ENCODE assay signal across 6 cellular contexts in genomic region chr1:43969416-43969745, GRCh38. TPM values are rescaled to one million over a fixed set of nuclear protein-coding genes. Genes with fewer than 3 reads are reported as not detected.
DNase-seq lines count a peak whose midpoint lies in the region; ATAC-seq and TF ChIP-seq lines count a peak whose summit lies in the region.

No MANE protein-coding gene starts in this region.

- no peaks in the 10 kb centered on the region for H3K9me2 ChIP-seq in SK-N-SH

- no peak for TF ChIP-seq EP300 in SK-N-SH (IDR thresholded peaks at IDR 0.05; ENCODE audit: borderline replicate concordance in 1 of 2, low read depth in 1 of 2, low read length in 1 of 2)

- H3K79me2 ChIP-seq in SK-N-SH (ENCODE audit: insufficient read depth): peaks cover 17% of the 10 kb centered on the region

- peaks cover 0 to 38% of the 10 kb centered on the region in 2 experiments for H3K36me3 ChIP-seq in SK-N-SH (replicated peaks in 1 of 2; ENCODE audit: control insufficient read depth in 1 of 2, insufficient read depth in 2 of 2, low read length in 1 of 2)
- peaks cover 10% of the 10 kb centered on the region for H3K36me3 ChIP-seq in effector memory CD4-positive, alpha-beta T cell (ENCODE audit: control insufficient read depth, insufficient read depth, low read length)

- H4K20me1 ChIP-seq in SK-N-SH (ENCODE audit: insufficient read depth): no peaks in the 10 kb centered on the region

- CTCF ChIA-PET in SK-N-SH (lab: Yijun Ruan, JAX): interaction anchor here (1.0 kb wide), 1 partner anchor 206 kb away, joined by 3 read pairs; no protein-coding TSS in a partner anchor

- no peak overlapping the region; a peak in 1 of 4 replicates for H3K27ac ChIP-seq in SK-N-SH (ENCODE audit: low read depth in 2 of 2, low read length in 1 of 2)
- H3K27ac ChIP-seq in effector memory CD4-positive, alpha-beta T cell (ENCODE audit: insufficient read depth, low read length, poor library complexity, severe bottlenecking): no peak overlapping the region

- H3K27me3 ChIP-seq in SK-N-SH (ENCODE audit: insufficient read depth): no peaks in the 10 kb centered on the region
- no peaks in the 10 kb centered on the region for H3K27me3 ChIP-seq in effector memory CD4-positive, alpha-beta T cell (replicated peaks; ENCODE audit: control insufficient read depth, insufficient read depth, low read length, poor library complexity, severe bottlenecking)

- 55% methylated on average over 7 of the region's 7 CpGs for WGBS in SK-N-SH (ENCODE audit: low lambda C conversion rate)

- no peak overlapping the region; the same call in 1 of the 2 replicates for H3K4me2 ChIP-seq in SK-N-SH

- POLR2A ChIA-PET in SK-N-SH (lab: Yijun Ruan, JAX): interaction anchor here (1.4 kb wide), 1 partner anchor 57 kb away, joined by 4 read pairs; no protein-coding TSS in a partner anchor

- DNase-seq in SK-N-SH: no peak
- no peak for DNase-seq in effector memory CD4-positive, alpha-beta T cell
- DNase-seq in stimulated activated effector memory CD8-positive, alpha-beta T cell treated with anti-CD3 and anti-CD28 coated beads, Interleukin-12 subunit alpha, Interleukin-12 subunit beta, amount 100 ng/mL, for 72 hours (ENCODE audit: low spot score in 2 of 2): no peak
- DNase-seq in omental fat pad (ENCODE audit: low spot score): no peak
- DNase-seq in germinal center (ENCODE audit: low spot score): no peak

- H2AFZ ChIP-seq in SK-N-SH (ENCODE audit: low read depth): no peak overlapping the region

- H3K9me3 ChIP-seq in SK-N-SH: no peaks in the 10 kb centered on the region
- no peaks in the 10 kb centered on the region for H3K9me3 ChIP-seq in effector memory CD4-positive, alpha-beta T cell (ENCODE audit: control insufficient read depth, low read length)

- H3K27ac Mint-ChIP-seq in stimulated activated effector memory CD8-positive, alpha-beta T cell treated with anti-CD3 and anti-CD28 coated beads, Interleukin-12 subunit alpha, Interleukin-12 subunit beta, amount 100 ng/mL, for 72 hours: peak overlapping the region; percentile 92

- TF ChIP-seq CTCF in SK-N-SH (IDR thresholded peaks at IDR 0.05): no peak
- TF ChIP-seq CTCF in omental fat pad (IDR thresholded peaks at IDR 0.05): no peak

- H3K9ac ChIP-seq in SK-N-SH: no peak overlapping the region

- peak overlapping the region in 1 of 2 experiments; percentile 27; a peak in 2 of 4 replicates for H3K4me3 ChIP-seq in SK-N-SH (ENCODE audit: low read depth in 2 of 2, low read length in 1 of 2)
- H3K4me3 ChIP-seq in effector memory CD4-positive, alpha-beta T cell (ENCODE audit: insufficient read depth, low read depth, low read length, poor library complexity, severe bottlenecking): peak overlapping the region; percentile 64

- H3K9me3 Mint-ChIP-seq in stimulated activated effector memory CD8-positive, alpha-beta T cell treated with anti-CD3 and anti-CD28 coated beads, Interleukin-12 subunit alpha, Interleukin-12 subunit beta, amount 100 ng/mL, for 72 hours: no peaks in the 10 kb centered on the region

- peak overlapping the region; percentile 96 for H3K4me3 Mint-ChIP-seq in stimulated activated effector memory CD8-positive, alpha-beta T cell treated with anti-CD3 and anti-CD28 coated beads, Interleukin-12 subunit alpha, Interleukin-12 subunit beta, amount 100 ng/mL, for 72 hours

- no peak for TF ChIP-seq RAD21 in SK-N-SH (IDR thresholded peaks at IDR 0.05; ENCODE audit: low read length)

- H3K4me1 ChIP-seq in SK-N-SH (ENCODE audit: control insufficient read depth in 1 of 2, insufficient read depth in 2 of 2, low read depth in 1 of 2, low read length in 1 of 2): peaks cover 3 to 22% of the 10 kb centered on the region in 2 experiments; a peak in 1 of 4 replicates
- H3K4me1 ChIP-seq in effector memory CD4-positive, alpha-beta T cell (ENCODE audit: control insufficient read depth, insufficient read depth, low read length, poor library complexity, severe bottlenecking): peaks cover 13% of the 10 kb centered on the region

- peaks cover 14% of the 10 kb centered on the region for H3F3A ChIP-seq in SK-N-SH (replicated peaks; ENCODE audit: insufficient read depth)

- H3K4me1 Mint-ChIP-seq in stimulated activated effector memory CD8-positive, alpha-beta T cell treated with anti-CD3 and anti-CD28 coated beads, Interleukin-12 subunit alpha, Interleukin-12 subunit beta, amount 100 ng/mL, for 72 hours: peaks cover 33% of the 10 kb centered on the region

- peaks cover 6% of the 10 kb centered on the region for H3K36me3 Mint-ChIP-seq in stimulated activated effector memory CD8-positive, alpha-beta T cell treated with anti-CD3 and anti-CD28 coated beads, Interleukin-12 subunit alpha, Interleukin-12 subunit beta, amount 100 ng/mL, for 72 hours

- ATAC-seq in SK-N-SH treated with all-trans-retinoic acid at 6 μM for 48 hours: no peak
- ATAC-seq in stimulated activated effector memory CD8-positive, alpha-beta T cell treated with anti-CD3 and anti-CD28 coated beads, Interleukin-12 subunit alpha, Interleukin-12 subunit beta, amount 100 ng/mL, for 72 hours: no peak
- ATAC-seq in omental fat pad (ENCODE audit: low FRiP score): no peak

TF ChIP-seq in SK-N-SH, 30 proteins besides CTCF, POLR2A, EP300 and RAD21 (continues in another document):
- TF ChIP-seq NFIC (IDR thresholded peaks at IDR 0.05; ENCODE audit: borderline replicate concordance): no peak
- TF ChIP-seq MAX (IDR thresholded peaks at IDR 0.05; ENCODE audit: low read depth): no peak
- no peak for TF ChIP-seq RXRA (IDR thresholded peaks at IDR 0.05; ENCODE audit: borderline replicate concordance, low read depth)
- TF ChIP-seq GABPA (IDR thresholded peaks at IDR 0.05; ENCODE audit: low read depth): no peak

TF ChIP-seq in SK-N-SH treated with all-trans-retinoic acid at 6 μM for 48 hours, 23 proteins besides CTCF, POLR2A, EP300 and RAD21 (continues in another document):
- TF ChIP-seq ZNF70 (CRISPR knock-in tag; IDR thresholded peaks at IDR 0.05) (no peak), GLIS3 (CRISPR knock-in tag; IDR thresholded peaks at IDR 0.05) (no peak), ISL1 (CRISPR knock-in tag; IDR thresholded peaks at IDR 0.05) (no peak), PPARA (CRISPR knock-in tag; IDR thresholded peaks at IDR 0.05; ENCODE audit: borderline replicate concordance) (no peak), ARNTL (CRISPR knock-in tag; IDR thresholded peaks at IDR 0.05; ENCODE audit: borderline replicate concordance, low read depth) (no peak), BACH2 (CRISPR knock-in tag; IDR thresholded peaks at IDR 0.05; ENCODE audit: borderline replicate concordance) (no peak), ZNF8 (CRISPR knock-in tag; IDR thresholded peaks at IDR 0.05) (no peak), TCF4 (CRISPR knock-in tag; IDR thresholded peaks at IDR 0.05; ENCODE audit: borderline replicate concordance) (no peak), ZC3H10 (CRISPR knock-in tag; IDR thresholded peaks at IDR 0.05) (no peak)
- TF ChIP-seq, protein P1, sequence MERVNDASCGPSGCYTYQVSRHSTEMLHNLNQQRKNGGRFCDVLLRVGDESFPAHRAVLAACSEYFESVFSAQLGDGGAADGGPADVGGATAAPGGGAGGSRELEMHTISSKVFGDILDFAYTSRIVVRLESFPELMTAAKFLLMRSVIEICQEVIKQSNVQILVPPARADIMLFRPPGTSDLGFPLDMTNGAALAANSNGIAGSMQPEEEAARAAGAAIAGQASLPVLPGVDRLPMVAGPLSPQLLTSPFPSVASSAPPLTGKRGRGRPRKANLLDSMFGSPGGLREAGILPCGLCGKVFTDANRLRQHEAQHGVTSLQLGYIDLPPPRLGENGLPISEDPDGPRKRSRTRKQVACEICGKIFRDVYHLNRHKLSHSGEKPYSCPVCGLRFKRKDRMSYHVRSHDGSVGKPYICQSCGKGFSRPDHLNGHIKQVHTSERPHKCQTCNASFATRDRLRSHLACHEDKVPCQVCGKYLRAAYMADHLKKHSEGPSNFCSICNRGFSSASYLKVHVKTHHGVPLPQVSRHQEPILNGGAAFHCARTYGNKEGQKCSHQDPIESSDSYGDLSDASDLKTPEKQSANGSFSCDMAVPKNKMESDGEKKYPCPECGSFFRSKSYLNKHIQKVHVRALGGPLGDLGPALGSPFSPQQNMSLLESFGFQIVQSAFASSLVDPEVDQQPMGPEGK (CRISPR knock-in tag; IDR thresholded peaks at IDR 0.05; ENCODE audit: borderline replicate concordance): no peak
- TF ChIP-seq, protein P2, sequence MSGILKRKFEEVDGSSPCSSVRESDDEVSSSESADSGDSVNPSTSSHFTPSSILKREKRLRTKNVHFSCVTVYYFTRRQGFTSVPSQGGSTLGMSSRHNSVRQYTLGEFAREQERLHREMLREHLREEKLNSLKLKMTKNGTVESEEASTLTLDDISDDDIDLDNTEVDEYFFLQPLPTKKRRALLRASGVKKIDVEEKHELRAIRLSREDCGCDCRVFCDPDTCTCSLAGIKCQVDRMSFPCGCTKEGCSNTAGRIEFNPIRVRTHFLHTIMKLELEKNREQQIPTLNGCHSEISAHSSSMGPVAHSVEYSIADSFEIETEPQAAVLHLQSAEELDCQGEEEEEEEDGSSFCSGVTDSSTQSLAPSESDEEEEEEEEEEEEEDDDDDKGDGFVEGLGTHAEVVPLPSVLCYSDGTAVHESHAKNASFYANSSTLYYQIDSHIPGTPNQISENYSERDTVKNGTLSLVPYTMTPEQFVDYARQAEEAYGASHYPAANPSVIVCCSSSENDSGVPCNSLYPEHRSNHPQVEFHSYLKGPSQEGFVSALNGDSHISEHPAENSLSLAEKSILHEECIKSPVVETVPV (CRISPR knock-in tag; IDR thresholded peaks at IDR 0.05): no peak

RNA-seq across cellular contexts. Expression of gene DPH2, which starts 0.4 kb away (rescaled TPM):
- polyA plus RNA-seq in SK-N-SH (2012; rRNA removed): 76.9 and 97.5 TPM in 2 replicates
- 32.3 and 45.3 TPM in 2 replicates for polyA plus RNA-seq in SK-N-SH (2012; cell fraction: cytosol; rRNA removed)
- polyA plus RNA-seq in SK-N-SH (2012; cell fraction: nucleus; rRNA removed): 364 and 385 TPM in 2 replicates
- total RNA-seq in omental fat pad: 10 to 100 TPM; 18.1 to 67.5 (median 23.1) TPM

RNA-seq across cellular contexts. Expression of gene ATP6V0B, which starts 5.4 kb away (rescaled TPM):
- polyA plus RNA-seq in SK-N-SH (2012; rRNA removed): 180 and 191 TPM in 2 replicates
- 127 and 163 TPM in 2 replicates for polyA plus RNA-seq in SK-N-SH (2012; cell fraction: cytosol; rRNA removed)
- polyA plus RNA-seq in SK-N-SH (2012; cell fraction: nucleus; rRNA removed): 162 and 174 TPM in 2 replicates
- total RNA-seq in omental fat pad: 100 to 1,000 TPM; 111 to 223 (median 139) TPM

RNA-seq across cellular contexts. Expression of gene B4GALT2, which starts 9.6 kb away (rescaled TPM):
- polyA plus RNA-seq in SK-N-SH (2012; rRNA removed): 43.0 and 48.0 TPM in 2 replicates
- 26.0 and 40.2 TPM in 2 replicates for polyA plus RNA-seq in SK-N-SH (2012; cell fraction: cytosol; rRNA removed)
- 34.8 and 35.0 TPM in 2 replicates for polyA plus RNA-seq in SK-N-SH (2012; cell fraction: nucleus; rRNA removed)
- total RNA-seq in omental fat pad: 10 to 100 TPM; 20.3 to 67.9 (median 42.6) TPM

RNA-seq across cellular contexts. Expression of gene CCDC24, which starts 22.0 kb away (rescaled TPM):
- 7.5 and 11.8 TPM in 2 replicates for polyA plus RNA-seq in SK-N-SH (2012; rRNA removed)
- 2.8 and 4.8 TPM in 2 replicates for polyA plus RNA-seq in SK-N-SH (2012; cell fraction: cytosol; rRNA removed)
- 34.1 and 39.2 TPM in 2 replicates for polyA plus RNA-seq in SK-N-SH (2012; cell fraction: nucleus; rRNA removed)
- 1 to 10 TPM; 2.3 to 3.6 (median 2.8) TPM for total RNA-seq in omental fat pad

RNA-seq across cellular contexts. Expression of gene IPO13, which starts 22.6 kb away (rescaled TPM):
- 15.5 and 16.7 TPM in 2 replicates for polyA plus RNA-seq in SK-N-SH (2012; rRNA removed)
- polyA plus RNA-seq in SK-N-SH (2012; cell fraction: cytosol; rRNA removed): 6.2 and 9.5 TPM in 2 replicates
- polyA plus RNA-seq in SK-N-SH (2012; cell fraction: nucleus; rRNA removed): 52.6 and 55.7 TPM in 2 replicates
- total RNA-seq in omental fat pad: 10 to 100 TPM; 18.7 to 23.2 (median 21.1) TPM
